Comparison of ENCODE assay signal across 20 cellular contexts in genomic region chr3:188171682-188172467, GRCh38. TPM values are rescaled to one million over a fixed set of nuclear protein-coding genes. Genes with fewer than 3 reads are reported as not detected.
DNase-seq lines count a peak whose midpoint lies in the region; ATAC-seq, FAIRE-seq and TF ChIP-seq lines count a peak whose summit lies in the region.
"Had no signal": no experiment of that assay in that cellular context is flagged by ENCODE, and none has a peak within 500 bp of the region (broad histone marks: within the 10 kb centered on the region; RNA-seq: fewer than 3 reads in every experiment).

No MANE protein-coding gene starts in this region.

- FAIRE-seq in H54 (lab: Jason Lieb, UNC), result peak; percentile 11
- FAIRE-seq: kidney, small intestine had no signal

- H3K36me3 Mint-ChIP-seq in activated CD4-positive, alpha-beta T cell treated with anti-CD3 and anti-CD28 coated beads for 36 hours (ENCODE audit: low read depth), result peaks cover 12% of the 10 kb centered on the region
- H3K36me3 Mint-ChIP-seq in chondrocyte (ENCODE audit: low read depth), result peaks cover 1% of the 10 kb centered on the region

- H3K4me1 Mint-ChIP-seq in activated CD4-positive, alpha-beta T cell treated with anti-CD3 and anti-CD28 coated beads for 36 hours, result peaks cover 55% of the 10 kb centered on the region
- peaks cover 33% of the 10 kb centered on the region for H3K4me1 Mint-ChIP-seq in chondrocyte (ENCODE audit: low read depth)

- H3K4me1 ChIP-seq in heart right ventricle, result peaks cover 14 to 96% (median 45%) of the 10 kb centered on the region in 9 donors
- peaks cover 16% of the 10 kb centered on the region for H3K4me1 ChIP-seq in rectal smooth muscle tissue (ENCODE audit: control insufficient read depth, insufficient read depth, low read length)
- H3K4me1 ChIP-seq in ovary (ENCODE audit: insufficient read depth), result peaks cover 3% of the 10 kb centered on the region
- H3K4me1 ChIP-seq: testis had no signal

- no peak overlapping the region for H3K4me3 ChIP-seq in heart right ventricle
- no peak overlapping the region for H3K4me3 ChIP-seq in rectal smooth muscle tissue (ENCODE audit: low read length)
- no peak overlapping the region for H3K4me3 ChIP-seq in ovary
- H3K4me3 ChIP-seq: GM23248, testis had no signal

- intact Hi-C loops in activated CD4-positive, alpha-beta T cell treated with anti-CD3 and anti-CD28 coated beads for 36 hours (cut with DNase I, micrococcal nuclease), result loop anchor here (2.0 to 10.0 kb wide), 8 partner anchors 17 to 745 kb away; partner anchors contain the start of gene LPP (in 1 of the 2)
- intact Hi-C loops in heart right ventricle (cut with DNase I) (no loop called here), ovary (cut with DNase I) (no loop called here)

- no peak overlapping the region for H3K9ac ChIP-seq in rectal smooth muscle tissue (ENCODE audit: low read length)
- H3K9ac ChIP-seq: GM23248 had no signal

- TF ChIP-seq EP300 in ovary (IDR thresholded peaks at IDR 0.05), result no peak

- CTCF ChIA-PET in activated CD4-positive, alpha-beta T cell treated with anti-CD3 and anti-CD28 coated beads for 36 hours (lab: Charles Lee), result interaction anchor here (0.7 to 1.4 kb wide), 5 partner anchors 12 to 433 kb away, joined by 3 to 4 read pairs (median 3); no protein-coding TSS in a partner anchor

- peak overlapping the region; percentile 88 for H3K27ac Mint-ChIP-seq in activated CD4-positive, alpha-beta T cell treated with anti-CD3 and anti-CD28 coated beads for 36 hours
- H3K27ac Mint-ChIP-seq in chondrocyte (ENCODE audit: unreplicated experiment), result no peak overlapping the region

- H3K27ac ChIP-seq in heart right ventricle (peak overlapping the region; percentile 4 to 76 (median 62)), rectal smooth muscle tissue (ENCODE audit: low read depth, low read length) (peak overlapping the region; percentile 71), ovary (no peak overlapping the region)
- H3K27ac ChIP-seq: 22Rv1, GM23248 had no signal

- no peak for TF ChIP-seq CTCF in heart right ventricle (IDR thresholded peaks at IDR 0.05)
- no peak for TF ChIP-seq CTCF in chondrocyte (IDR thresholded peaks at IDR 0.05)
- no peak for TF ChIP-seq CTCF in ovary (IDR thresholded peaks at IDR 0.05)

- TF ChIP-seq POLR2A in H54 (IDR thresholded peaks at IDR 0.05; ENCODE audit: low read depth, low read length) (no peak), ovary (IDR thresholded peaks at IDR 0.05) (no peak)

- H3K4me3 Mint-ChIP-seq in activated CD4-positive, alpha-beta T cell treated with anti-CD3 and anti-CD28 coated beads for 36 hours, result no peak overlapping the region
- H3K4me3 Mint-ChIP-seq in chondrocyte (ENCODE audit: unreplicated experiment), result no peak overlapping the region
- H3K4me3 Mint-ChIP-seq: activated naive CD4-positive, alpha-beta T cell treated with anti-CD3 and anti-CD28 coated beads, Interleukin-2, amount 10 ng/mL, durations not matched to agents 7 days and 5 days; T-cell had no signal

- H3K9me3 ChIP-seq in heart right ventricle (no peaks in the 10 kb centered on the region), ovary (no peaks in the 10 kb centered on the region)
- H3K9me3 ChIP-seq: testis had no signal

- no peaks in the 10 kb centered on the region for H3K27me3 Mint-ChIP-seq in activated CD4-positive, alpha-beta T cell treated with anti-CD3 and anti-CD28 coated beads for 36 hours
- no peaks in the 10 kb centered on the region for H3K27me3 Mint-ChIP-seq in chondrocyte (ENCODE audit: low read depth)
- H3K27me3 Mint-ChIP-seq: activated naive CD4-positive, alpha-beta T cell treated with anti-CD3 and anti-CD28 coated beads, Interleukin-2, amount 10 ng/mL, durations not matched to agents 7 days and 5 days; T-cell had no signal

- H3K36me3 ChIP-seq in heart right ventricle, result peaks cover 0 to 7% (median 0%) of the 10 kb centered on the region in 9 donors
- no peaks in the 10 kb centered on the region for H3K36me3 ChIP-seq in rectal smooth muscle tissue (ENCODE audit: control insufficient read depth, insufficient read depth, low read length)
- H3K36me3 ChIP-seq in ovary, result no peaks in the 10 kb centered on the region

- 50 to 66% methylated on average over 5 of the region's 5 CpGs for WGBS in heart right ventricle, 2 donors
- 65 to 70% (median 69%) methylated on average over 5 of the region's 5 CpGs for WGBS in ovary, 3 donors

- no peak for DNase-seq in activated CD4-positive, alpha-beta T cell treated with anti-CD3 and anti-CD28 coated beads for 36 hours
- DNase-seq in activated CD4-positive, alpha-beta T cell treated with anti-CD3 and anti-CD28 coated beads, Interleukin-2, amount 50 U/mL, for 4 hours, result no peak
- no peak for DNase-seq in H54 (ENCODE audit: insufficient read length, low spot score)
- no peak for DNase-seq in heart right ventricle
- no peak for DNase-seq in chondrocyte (ENCODE audit: low spot score)
- DNase-seq in ovary, result no peak
- DNase-seq: activated naive CD4-positive, alpha-beta T cell treated with anti-CD3 and anti-CD28 coated beads, Interleukin-2, amount 10 ng/mL, durations not matched to agents 7 days and 5 days; caudate nucleus; effector CD4-positive, alpha-beta T cell; GM23248; kidney; NCI-H1930; NCI-H446 treated with DMSO at 0.1 percent for 48 hours; stimulated activated CD4-positive, alpha-beta T cell treated with anti-CD3 and anti-CD28 coated beads, Interleukin-4, amount 100 ng/mL, for 24 hours; T-cell; testis had no signal

- POLR2A ChIA-PET in activated CD4-positive, alpha-beta T cell treated with anti-CD3 and anti-CD28 coated beads for 36 hours (lab: Charles Lee), result interaction anchor here (2.4 kb wide), 1 partner anchor 113 kb away, joined by 7 read pairs; no protein-coding TSS in a partner anchor

- no peaks in the 10 kb centered on the region for H3K27me3 ChIP-seq in heart right ventricle
- H3K27me3 ChIP-seq in rectal smooth muscle tissue (ENCODE audit: control insufficient read depth, insufficient read depth, low read length), result no peaks in the 10 kb centered on the region
- no peaks in the 10 kb centered on the region for H3K27me3 ChIP-seq in ovary
- H3K27me3 ChIP-seq: testis had no signal

- ATAC-seq in activated CD4-positive, alpha-beta T cell treated with anti-CD3 and anti-CD28 coated beads for 36 hours, result no peak
- ATAC-seq in heart right ventricle (peak in 6 of 8 donors; percentile 47 to 84 (median 66)), GM18517 (IDR thresholded peaks at IDR 0.05; ENCODE audit: unreplicated experiment) (no peak)
- ATAC-seq: T-cell had no signal

- H3K9me3 Mint-ChIP-seq in activated CD4-positive, alpha-beta T cell treated with anti-CD3 and anti-CD28 coated beads for 36 hours (ENCODE audit: low read depth), result no peaks in the 10 kb centered on the region
- no peaks in the 10 kb centered on the region for H3K9me3 Mint-ChIP-seq in chondrocyte (ENCODE audit: low read depth)
- H3K9me3 Mint-ChIP-seq: T-cell had no signal

RNA-seq across cellular contexts. Expression of gene LPP, which starts 17.9 kb away (rescaled TPM):
- total RNA-seq in activated CD4-positive, alpha-beta T cell treated with anti-CD3 and anti-CD28 coated beads for 36 hours, result 10 to 100 TPM; 34.7 to 40.6 TPM
- total RNA-seq in heart right ventricle (100 to 1,000 TPM; 116 to 188 (median 148) TPM), chondrocyte (174 to 295 TPM (median 288 TPM) in 3 replicates), ovary (100 to 1,000 TPM in 5 of 7 donors, 10 to 100 TPM in 2; 80.6 to 280 (median 165) TPM)
- polyA plus RNA-seq in heart right ventricle (10 to 100 TPM in 1 of 2 donors, 1 to 10 TPM in 1; 8.5 to 12.9 TPM), ovary (10 to 100 TPM; 15.9 to 52.7 TPM)

Comparison
In these comparisons a context has a peak if more than half of its experiments do, and no peak if none do; other contexts are left out.
1. ATAC-seq: peak in heart right ventricle (6 of 8); none in activated CD4-positive, alpha-beta T cell treated with anti-CD3 and anti-CD28 coated beads for 36 hours (single experiment) and GM18517 (single experiment).
2. H3K27ac ChIP-seq: peak in heart right ventricle (10 of 10) and rectal smooth muscle tissue (single experiment); none in ovary (0 of 2).
3. intact Hi-C loops: an anchor here in activated CD4-positive, alpha-beta T cell treated with anti-CD3 and anti-CD28 coated beads for 36 hours (2.0 to 10.0 kb wide); none called in heart right ventricle and ovary.